ENCODE assay signal across 29 cellular contexts in genomic region chr9:113368348-113368747, GRCh38. TPM values are rescaled to one million over a fixed set of nuclear protein-coding genes. Genes with fewer than 3 reads are reported as not detected.
DNase-seq lines count a peak whose midpoint lies in the region; ATAC-seq, FAIRE-seq and TF ChIP-seq lines count a peak whose summit lies in the region.
"Had no signal": no experiment of that assay in that cellular context is flagged by ENCODE, and none has a peak within 500 bp of the region (broad histone marks: within the 10 kb centered on the region; RNA-seq: fewer than 3 reads in every experiment).

No MANE protein-coding gene starts in this region.

- TF ChIP-seq CTCF in HepG2 (CRISPR knock-in tag; IDR thresholded peaks at IDR 0.05): no peak
- TF ChIP-seq CTCF in right lobe of liver (IDR thresholded peaks at IDR 0.05): no peak
- no peak for TF ChIP-seq CTCF in parathyroid adenoma (IDR thresholded peaks at IDR 0.05)
- no peak for TF ChIP-seq CTCF in progenitor cell of endocrine pancreas (IDR thresholded peaks at IDR 0.05; ENCODE audit: unreplicated experiment)

- H3K4me2 ChIP-seq in HepG2 (ENCODE audit: low read depth, low read length) (peak overlapping the region; percentile 34; the same call in 1 of the 2 replicates), parathyroid adenoma (ENCODE audit: low read length) (no peak overlapping the region), GM23248 (ENCODE audit: unreplicated experiment) (no peak overlapping the region)
- H3K4me2 ChIP-seq: A549; BLaER1 treated with 17β-estradiol and CSF1 and Interleukin-3, amounts not matched to agents 10 nM and 100 nM had no signal

- in situ Hi-C loops in HepG2 (cut with HindIII; ENCODE audit: extremely low pct_ligation_motif_present, low pct_unique_long_range_greater_than_20kb): no loop called here
- in situ Hi-C loops in GM23248 (cut with MboI): no loop called here

- no peaks in the 10 kb centered on the region for H3K9me3 ChIP-seq in HepG2 (ENCODE audit: low read length)
- H3K9me3 ChIP-seq in right lobe of liver: no peaks in the 10 kb centered on the region
- H3K9me3 ChIP-seq in parathyroid adenoma (ENCODE audit: control insufficient read depth, low read length): no peaks in the 10 kb centered on the region
- no peaks in the 10 kb centered on the region for H3K9me3 ChIP-seq in GM23248 (ENCODE audit: low read depth)
- H3K9me3 ChIP-seq: A549; BLaER1 treated with 17β-estradiol and CSF1 and Interleukin-3, amounts not matched to agents 10 nM and 100 nM; Caco-2 had no signal

- H3K27me3 ChIP-seq in HepG2 (ENCODE audit: control insufficient read depth in 1 of 2, insufficient read depth in 2 of 2, low read length in 2 of 2) (no peaks in the 10 kb centered on the region), right lobe of liver (no peaks in the 10 kb centered on the region), parathyroid adenoma (ENCODE audit: control insufficient read depth, insufficient read depth, low read length) (no peaks in the 10 kb centered on the region), GM23248 (replicated peaks; ENCODE audit: insufficient read depth) (no peaks in the 10 kb centered on the region)
- H3K27me3 ChIP-seq: BLaER1 treated with 17β-estradiol and CSF1 and Interleukin-3, amounts not matched to agents 10 nM and 100 nM had no signal

- ATAC-seq in HepG2 (no peak; the same call in 2 of the 3 replicates), right lobe of liver (no peak)
- ATAC-seq in activated naive CD8-positive, alpha-beta T cell treated with anti-CD3 and anti-CD28 coated beads, Interleukin-2, amount 50 U/mL, for 24 hours: no peak
- ATAC-seq: A549; CD8-positive, alpha-beta T cell had no signal

- TF ChIP-seq EP300 in HepG2 (IDR thresholded peaks at IDR 0.05; ENCODE audit: low read depth in 2 of 2, low read length in 2 of 2) (no peak), HepG2 (CRISPR knock-in tag; IDR thresholded peaks at IDR 0.05; ENCODE audit: borderline replicate concordance) (no peak)

- no peaks in the 10 kb centered on the region for H3K9me3 Mint-ChIP-seq in progenitor cell of endocrine pancreas (ENCODE audit: low read depth)
- H3K9me3 Mint-ChIP-seq in activated naive CD8-positive, alpha-beta T cell treated with anti-CD3 and anti-CD28 coated beads, Interleukin-2, amount 50 U/mL, for 24 hours: no peaks in the 10 kb centered on the region
- H3K9me3 Mint-ChIP-seq: CD4-positive, alpha-beta T cell; CD8-positive, alpha-beta T cell had no signal

- H3K4me1 ChIP-seq in HepG2 (ENCODE audit: insufficient read depth, low read length): peaks cover 71% of the 10 kb centered on the region
- peaks cover 0 to 23% (median 6%) of the 10 kb centered on the region in 4 donors for H3K4me1 ChIP-seq in right lobe of liver
- H3K4me1 ChIP-seq in parathyroid adenoma: peaks cover 47% of the 10 kb centered on the region
- no peaks in the 10 kb centered on the region for H3K4me1 ChIP-seq in GM23248 (ENCODE audit: insufficient read depth)
- H3K4me1 ChIP-seq: A549, Caco-2 had no signal

- H3K36me3 Mint-ChIP-seq in progenitor cell of endocrine pancreas (ENCODE audit: insufficient read depth): peaks cover 10% of the 10 kb centered on the region
- H3K36me3 Mint-ChIP-seq in activated naive CD8-positive, alpha-beta T cell treated with anti-CD3 and anti-CD28 coated beads, Interleukin-2, amount 50 U/mL, for 24 hours (ENCODE audit: low read depth): no peaks in the 10 kb centered on the region

- no peaks in the 10 kb centered on the region for H3K27me3 Mint-ChIP-seq in progenitor cell of endocrine pancreas
- H3K27me3 Mint-ChIP-seq in activated naive CD8-positive, alpha-beta T cell treated with anti-CD3 and anti-CD28 coated beads, Interleukin-2, amount 50 U/mL, for 24 hours: no peaks in the 10 kb centered on the region
- H3K27me3 Mint-ChIP-seq: B cell; CD4-positive, alpha-beta T cell had no signal

- H3K79me2 ChIP-seq in HepG2 (ENCODE audit: insufficient read depth, low read length) (no peaks in the 10 kb centered on the region), parathyroid adenoma (no peaks in the 10 kb centered on the region), GM23248 (ENCODE audit: insufficient read depth) (no peaks in the 10 kb centered on the region)

- no peak overlapping the region for H3K27ac ChIP-seq in HepG2 (ENCODE audit: extremely low read length, insufficient read depth, low read length)
- no peak overlapping the region for H3K27ac ChIP-seq in right lobe of liver
- peak overlapping the region; percentile 92 for H3K27ac ChIP-seq in parathyroid adenoma
- no peak overlapping the region for H3K27ac ChIP-seq in GM23248
- H3K27ac ChIP-seq: 22Rv1; A549; BLaER1 treated with 17β-estradiol and CSF1 and Interleukin-3, amounts not matched to agents 10 nM and 100 nM; C4-2B had no signal

- CTCF ChIA-PET in HepG2 (lab: Yijun Ruan, JAX; ENCODE audit: low intra/inter-chr PET ratio, low total read pairs): no interaction called here

- H3K9me2 ChIP-seq in GM23248 (ENCODE audit: insufficient read depth): no peaks in the 10 kb centered on the region

- peak overlapping the region; percentile 38 for H3K27ac Mint-ChIP-seq in progenitor cell of endocrine pancreas
- no peak overlapping the region for H3K27ac Mint-ChIP-seq in activated naive CD8-positive, alpha-beta T cell treated with anti-CD3 and anti-CD28 coated beads, Interleukin-2, amount 50 U/mL, for 24 hours
- H3K27ac Mint-ChIP-seq: B cell; CD4-positive, alpha-beta T cell; CD8-positive, alpha-beta T cell had no signal

- no peaks in the 10 kb centered on the region for H4K20me1 ChIP-seq in HepG2 (ENCODE audit: insufficient read depth, low read length)
- H4K20me1 ChIP-seq in GM23248 (ENCODE audit: insufficient read depth): no peaks in the 10 kb centered on the region

- H3K9ac ChIP-seq in HepG2 (ENCODE audit: insufficient read depth, low read depth, low read length): no peak overlapping the region
- H3K9ac ChIP-seq in parathyroid adenoma: no peak overlapping the region
- H3K9ac ChIP-seq in GM23248: no peak overlapping the region
- H3K9ac ChIP-seq: BLaER1 treated with 17β-estradiol and CSF1 and Interleukin-3, amounts not matched to agents 10 nM and 100 nM had no signal

- POLR2A ChIA-PET in HepG2 (lab: Yijun Ruan, JAX): interaction anchor here (0.8 to 2.2 kb wide), 3 partner anchors 19 to 93 kb away, joined by 3 to 6 read pairs (median 4); partner anchors contain the start of genes C9orf43, CDC26 and POLE3

- peaks cover 5% of the 10 kb centered on the region for H3K4me1 Mint-ChIP-seq in progenitor cell of endocrine pancreas (ENCODE audit: low read depth)
- H3K4me1 Mint-ChIP-seq in activated naive CD8-positive, alpha-beta T cell treated with anti-CD3 and anti-CD28 coated beads, Interleukin-2, amount 50 U/mL, for 24 hours: no peaks in the 10 kb centered on the region
- H3K4me1 Mint-ChIP-seq: B cell had no signal

- H3K4me3 Mint-ChIP-seq in progenitor cell of endocrine pancreas (ENCODE audit: low read depth): no peak overlapping the region
- no peak overlapping the region for H3K4me3 Mint-ChIP-seq in activated naive CD8-positive, alpha-beta T cell treated with anti-CD3 and anti-CD28 coated beads, Interleukin-2, amount 50 U/mL, for 24 hours
- H3K4me3 Mint-ChIP-seq: B cell; CD4-positive, alpha-beta T cell; CD8-positive, alpha-beta T cell had no signal

- no TSS peak for BruUV-seq in HepG2 (replicated peaks; lab: Mats Ljungman, UMichigan)

- H3K36me3 ChIP-seq in HepG2 (replicated peaks in 1 of 2; ENCODE audit: control insufficient read depth in 1 of 2, insufficient read depth in 2 of 2, low read length in 2 of 2) (no peaks in the 10 kb centered on the region), right lobe of liver (peaks cover 0 to 6% (median 1%) of the 10 kb centered on the region in 4 donors), parathyroid adenoma (ENCODE audit: control insufficient read depth, insufficient read depth, low read length) (no peaks in the 10 kb centered on the region), GM23248 (ENCODE audit: low read depth) (no peaks in the 10 kb centered on the region)

- 26% methylated on average over 4 of the region's 4 CpGs for WGBS in HepG2 (ENCODE audit: low lambda C conversion rate)
- WGBS in right lobe of liver (ENCODE audit: insufficient coverage, low coverage, low lambda C conversion rate, missing lambda C conversion rate): 65% methylated on average over 4 of the region's 4 CpGs
- 80 to 81% methylated on average over 4 of the region's 4 CpGs for WGBS in GM23248 (ENCODE audit: low coverage in 1 of 2, low lambda C conversion rate in 2 of 2, missing lambda C conversion rate in 2 of 2), 2 experiments

- H3F3A ChIP-seq in GM23248 (ENCODE audit: insufficient read depth): no peaks in the 10 kb centered on the region

- intact Hi-C loops in HepG2 (cut with micrococcal nuclease; ENCODE audit: unreplicated experiment) (no loop called here), right lobe of liver (cut with DNase I) (no loop called here)

- no peak for FAIRE-seq in HepG2 (lab: Jason Lieb, UNC)
- FAIRE-seq: A549, GM12891, GM19239 had no signal

- no peak overlapping the region for H3K4me3 ChIP-seq in HepG2 (replicated peaks in 1 of 3; ENCODE audit: insufficient read depth in 1 of 3, low read depth in 2 of 3, low read length in 3 of 3)
- no peak overlapping the region for H3K4me3 ChIP-seq in right lobe of liver
- H3K4me3 ChIP-seq in parathyroid adenoma (ENCODE audit: low read depth, low read length): no peak overlapping the region
- H3K4me3 ChIP-seq in GM23248: no peak overlapping the region
- H3K4me3 ChIP-seq: A549; BLaER1 treated with 17β-estradiol and CSF1 and Interleukin-3, amounts not matched to agents 10 nM and 100 nM had no signal

- DNase-seq in HepG2 (ENCODE audit: low spot score) (no peak), right lobe of liver (no peak), progenitor cell of endocrine pancreas (ENCODE audit: low spot score, unreplicated experiment) (no peak), GM23248 (no peak), mucosa of gallbladder (ENCODE audit: low spot score) (no peak)
- no peak for DNase-seq in activated naive CD8-positive, alpha-beta T cell treated with anti-CD3 and anti-CD28 coated beads, Interleukin-2, amount 50 U/mL, for 24 hours
- DNase-seq: AML-193; Caco-2; Calu3; CD4-positive, alpha-beta T cell; CD8-positive, alpha-beta T cell; DMS 273 treated with DMSO at 0.1 percent for 48 hours; DMS153; DMS53; DMS79; DND-41; EL; GDM1 had no signal

- H2AFZ ChIP-seq in HepG2 (ENCODE audit: low read length) (no peak overlapping the region), parathyroid adenoma (no peak overlapping the region), GM23248 (no peak overlapping the region)

- TF ChIP-seq POLR2A in HepG2 (IDR thresholded peaks at IDR 0.05; ENCODE audit: insufficient read depth in 1 of 2, low read depth in 2 of 2, low read length in 2 of 2) (no peak), right lobe of liver (IDR thresholded peaks at IDR 0.05) (no peak)

- no peak for TF ChIP-seq RAD21 in HepG2 (CRISPR knock-in tag; IDR thresholded peaks at IDR 0.05)

RNA-seq across cellular contexts. Expression of gene HDHD3, which starts 8.4 kb away (rescaled TPM):
- 23.0 and 23.1 TPM in 2 replicates for total RNA-seq in HepG2 (2016; rRNA removed; fragmentation: Illumina TruSeq; extraction: Trizol)
- 9.0 and 12.1 TPM in 2 replicates for total RNA-seq in HepG2 (2016; cell fraction: cytosol; rRNA removed; fragmentation: Illumina TruSeq; extraction: Trizol; ENCODE audit: low read depth)
- total RNA-seq in HepG2 (2016; cell fraction: insoluble cytoplasmic fraction; rRNA removed; fragmentation: Illumina TruSeq; extraction: Trizol): 24.5 and 26.6 TPM in 2 replicates
- 14.8 and 21.9 TPM in 2 replicates for total RNA-seq in HepG2 (2016; cell fraction: membrane; rRNA removed; fragmentation: Illumina TruSeq; extraction: Trizol)
- 20.3 and 23.2 TPM in 2 replicates for total RNA-seq in HepG2 (2016; cell fraction: nucleus; rRNA removed; fragmentation: Illumina TruSeq; extraction: Trizol)
- polyA plus RNA-seq in HepG2 (2011; rRNA removed): 38.5 and 52.1 TPM in 2 replicates
- 42.5 and 45.1 TPM in 2 replicates for polyA plus RNA-seq in HepG2 (2011; cell fraction: cytosol; rRNA removed)
- polyA plus RNA-seq in HepG2 (2011; cell fraction: nucleus; rRNA removed): 48.3 and 66.3 TPM in 2 replicates
- polyA plus RNA-seq in HepG2 (2012): 22.4 and 28.2 TPM in 2 replicates
- polyA plus RNA-seq in HepG2 (2016; cell fraction: cytosol; fragmentation: Illumina TruSeq; extraction: Trizol; ENCODE audit: low read depth): 3.9 and 7.9 TPM in 2 replicates
- 21.1 and 26.6 TPM in 2 replicates for polyA plus RNA-seq in HepG2 (2016; cell fraction: insoluble cytoplasmic fraction; fragmentation: Illumina TruSeq; extraction: Trizol; ENCODE audit: low read depth)
- polyA plus RNA-seq in HepG2 (2016; cell fraction: membrane; fragmentation: Illumina TruSeq; extraction: Trizol; ENCODE audit: low read depth): 9.6 and 14.6 TPM in 2 replicates
- 59.1 and 62.1 TPM in 2 replicates for polyA plus RNA-seq in HepG2 (2016; cell fraction: nucleus; fragmentation: Illumina TruSeq; extraction: Trizol; ENCODE audit: insufficient read depth, low read depth)
- polyA minus RNA-seq in HepG2 (2011; rRNA and poly(A)+ RNA removed; ENCODE audit: low replicate concordance): 23.3 and 44.1 TPM in 2 replicates
- polyA minus RNA-seq in HepG2 (2011; cell fraction: cytosol; rRNA and poly(A)+ RNA removed): 15.5 and 15.6 TPM in 2 replicates
- polyA minus RNA-seq in HepG2 (2011; cell fraction: nucleus; rRNA and poly(A)+ RNA removed): 18.0 and 26.0 TPM in 2 replicates
- 10 to 100 TPM; 36.5 to 70.5 (median 67.1) TPM for total RNA-seq in right lobe of liver
- 77.4 and 83.9 TPM in 2 replicates for total RNA-seq in progenitor cell of endocrine pancreas
- total RNA-seq in GM23248 (2014; rRNA removed; shearing (Covaris generic)): 5.3 and 13.2 TPM in 2 replicates
- polyA plus RNA-seq in GM23248 (2016; fragmentation: Nextera tagmentation; extraction: Ambion mirVana): 7.7 and 8.3 TPM in 2 replicates
- total RNA-seq in mucosa of gallbladder: 102 TPM

RNA-seq across cellular contexts. Expression of gene BSPRY, which starts 19.0 kb away (rescaled TPM):
- total RNA-seq in HepG2 (2016; rRNA removed; fragmentation: Illumina TruSeq; extraction: Trizol) (0.09 and 0.13 TPM in 2 replicates), right lobe of liver (1 to 10 TPM in 2 of 6 experiments, under 1 TPM in 4; 0.24 to 1.4 (median 0.78) TPM), progenitor cell of endocrine pancreas (18.8 and 19.7 TPM in 2 replicates), mucosa of gallbladder (16.0 TPM)
- total RNA-seq in HepG2 (2016; cell fraction: cytosol; rRNA removed; fragmentation: Illumina TruSeq; extraction: Trizol; ENCODE audit: low read depth): 0.09 TPM in 1 of 2 replicates, not detected in the other
- total RNA-seq in HepG2 (2016; cell fraction: insoluble cytoplasmic fraction; rRNA removed; fragmentation: Illumina TruSeq; extraction: Trizol): 0.17 and 0.18 TPM in 2 replicates
- total RNA-seq in HepG2 (2016; cell fraction: membrane; rRNA removed; fragmentation: Illumina TruSeq; extraction: Trizol): 0.06 and 0.21 TPM in 2 replicates
- total RNA-seq in HepG2 (2016; cell fraction: nucleus; rRNA removed; fragmentation: Illumina TruSeq; extraction: Trizol): 0.19 and 0.22 TPM in 2 replicates
- polyA plus RNA-seq in HepG2 (2011; rRNA removed) (0.26 and 0.37 TPM in 2 replicates), GM23248 (2016; fragmentation: Nextera tagmentation; extraction: Ambion mirVana) (not detected in 2 replicates)
- 0.31 and 0.40 TPM in 2 replicates for polyA plus RNA-seq in HepG2 (2011; cell fraction: cytosol; rRNA removed)
- polyA plus RNA-seq in HepG2 (2011; cell fraction: nucleus; rRNA removed): 0.53 and 0.57 TPM in 2 replicates
- polyA plus RNA-seq in HepG2 (2012): 0.20 and 0.25 TPM in 2 replicates
- polyA plus RNA-seq in HepG2 (2016; cell fraction: cytosol; fragmentation: Illumina TruSeq; extraction: Trizol; ENCODE audit: low read depth): 0.07 and 0.14 TPM in 2 replicates
- polyA plus RNA-seq in HepG2 (2016; cell fraction: insoluble cytoplasmic fraction; fragmentation: Illumina TruSeq; extraction: Trizol; ENCODE audit: low read depth): 0.10 TPM in 1 of 2 replicates, not detected in the other
- 0.08 and 0.09 TPM in 2 replicates for polyA plus RNA-seq in HepG2 (2016; cell fraction: membrane; fragmentation: Illumina TruSeq; extraction: Trizol; ENCODE audit: low read depth)
- 0.47 TPM in 1 of 2 replicates, not detected in the other for polyA plus RNA-seq in HepG2 (2016; cell fraction: nucleus; fragmentation: Illumina TruSeq; extraction: Trizol; ENCODE audit: insufficient read depth, low read depth)
- polyA minus RNA-seq in HepG2 (2011; rRNA and poly(A)+ RNA removed; ENCODE audit: low replicate concordance): 0.12 TPM in 1 of 2 replicates, not detected in the other
- polyA minus RNA-seq in HepG2 (2011; cell fraction: cytosol; rRNA and poly(A)+ RNA removed): not detected in 2 replicates
- 0.25 TPM in 1 of 2 replicates, not detected in the other for polyA minus RNA-seq in HepG2 (2011; cell fraction: nucleus; rRNA and poly(A)+ RNA removed)
- not detected in 2 replicates for total RNA-seq in GM23248 (2014; rRNA removed; shearing (Covaris generic))
- total RNA-seq: A172; CD4-positive, alpha-beta T cell; CD8-positive, alpha-beta T cell; Daoy had no signal
- polyA plus RNA-seq: BJ had no signal

RNA-seq across cellular contexts. Expression of gene WDR31, which starts 28.3 kb away (rescaled TPM):
- total RNA-seq in HepG2 (2016; rRNA removed; fragmentation: Illumina TruSeq; extraction: Trizol): 0.33 and 0.56 TPM in 2 replicates
- total RNA-seq in HepG2 (2016; cell fraction: cytosol; rRNA removed; fragmentation: Illumina TruSeq; extraction: Trizol; ENCODE audit: low read depth): 0.18 and 0.30 TPM in 2 replicates
- total RNA-seq in HepG2 (2016; cell fraction: insoluble cytoplasmic fraction; rRNA removed; fragmentation: Illumina TruSeq; extraction: Trizol): 0.54 and 0.80 TPM in 2 replicates
- total RNA-seq in HepG2 (2016; cell fraction: membrane; rRNA removed; fragmentation: Illumina TruSeq; extraction: Trizol): 0.40 and 0.72 TPM in 2 replicates
- 0.34 and 0.44 TPM in 2 replicates for total RNA-seq in HepG2 (2016; cell fraction: nucleus; rRNA removed; fragmentation: Illumina TruSeq; extraction: Trizol)
- 1.6 and 1.7 TPM in 2 replicates for polyA plus RNA-seq in HepG2 (2011; rRNA removed)
- 0.60 and 0.77 TPM in 2 replicates for polyA plus RNA-seq in HepG2 (2011; cell fraction: cytosol; rRNA removed)
- polyA plus RNA-seq in HepG2 (2011; cell fraction: nucleus; rRNA removed): 0.61 and 0.93 TPM in 2 replicates
- 1.1 and 1.4 TPM in 2 replicates for polyA plus RNA-seq in HepG2 (2012)
- polyA plus RNA-seq in HepG2 (2016; cell fraction: cytosol; fragmentation: Illumina TruSeq; extraction: Trizol; ENCODE audit: low read depth): 0.19 and 0.37 TPM in 2 replicates
- polyA plus RNA-seq in HepG2 (2016; cell fraction: insoluble cytoplasmic fraction; fragmentation: Illumina TruSeq; extraction: Trizol; ENCODE audit: low read depth): 0.87 and 0.93 TPM in 2 replicates
- polyA plus RNA-seq in HepG2 (2016; cell fraction: membrane; fragmentation: Illumina TruSeq; extraction: Trizol; ENCODE audit: low read depth): 0.65 and 0.72 TPM in 2 replicates
- polyA plus RNA-seq in HepG2 (2016; cell fraction: nucleus; fragmentation: Illumina TruSeq; extraction: Trizol; ENCODE audit: insufficient read depth, low read depth): 0.37 and 1.1 TPM in 2 replicates
- 9.1 and 17.4 TPM in 2 replicates for polyA minus RNA-seq in HepG2 (2011; rRNA and poly(A)+ RNA removed; ENCODE audit: low replicate concordance)
- polyA minus RNA-seq in HepG2 (2011; cell fraction: cytosol; rRNA and poly(A)+ RNA removed): 1.7 and 2.4 TPM in 2 replicates
- polyA minus RNA-seq in HepG2 (2011; cell fraction: nucleus; rRNA and poly(A)+ RNA removed): 0.90 and 1.2 TPM in 2 replicates
- total RNA-seq in right lobe of liver: 1 to 10 TPM in 5 of 6 experiments, under 1 TPM in 1; 0.81 to 3.5 (median 1.7) TPM
- total RNA-seq in progenitor cell of endocrine pancreas: 5.1 and 5.7 TPM in 2 replicates
- total RNA-seq in GM23248 (2014; rRNA removed; shearing (Covaris generic)): 0.97 and 1.0 TPM in 2 replicates
- polyA plus RNA-seq in GM23248 (2016; fragmentation: Nextera tagmentation; extraction: Ambion mirVana): 3.1 and 3.7 TPM in 2 replicates
- total RNA-seq in mucosa of gallbladder: 8.1 TPM

RNA-seq across cellular contexts. Expression of gene ALAD, which starts 32.7 kb away (rescaled TPM):
- total RNA-seq in HepG2 (2016; rRNA removed; fragmentation: Illumina TruSeq; extraction: Trizol): 21.8 and 23.0 TPM in 2 replicates
- total RNA-seq in HepG2 (2016; cell fraction: cytosol; rRNA removed; fragmentation: Illumina TruSeq; extraction: Trizol; ENCODE audit: low read depth): 5.0 and 5.9 TPM in 2 replicates
- 21.5 and 22.8 TPM in 2 replicates for total RNA-seq in HepG2 (2016; cell fraction: insoluble cytoplasmic fraction; rRNA removed; fragmentation: Illumina TruSeq; extraction: Trizol)
- total RNA-seq in HepG2 (2016; cell fraction: membrane; rRNA removed; fragmentation: Illumina TruSeq; extraction: Trizol): 9.1 and 9.2 TPM in 2 replicates
- 16.1 and 20.0 TPM in 2 replicates for total RNA-seq in HepG2 (2016; cell fraction: nucleus; rRNA removed; fragmentation: Illumina TruSeq; extraction: Trizol)
- 30.1 and 40.5 TPM in 2 replicates for polyA plus RNA-seq in HepG2 (2011; rRNA removed)
- 15.7 and 16.1 TPM in 2 replicates for polyA plus RNA-seq in HepG2 (2011; cell fraction: cytosol; rRNA removed)
- polyA plus RNA-seq in HepG2 (2011; cell fraction: nucleus; rRNA removed): 75.9 and 98.7 TPM in 2 replicates
- polyA plus RNA-seq in HepG2 (2012): 48.3 and 58.9 TPM in 2 replicates
- polyA plus RNA-seq in HepG2 (2016; cell fraction: cytosol; fragmentation: Illumina TruSeq; extraction: Trizol; ENCODE audit: low read depth): 6.7 and 7.3 TPM in 2 replicates
- polyA plus RNA-seq in HepG2 (2016; cell fraction: insoluble cytoplasmic fraction; fragmentation: Illumina TruSeq; extraction: Trizol; ENCODE audit: low read depth): 21.4 and 28.7 TPM in 2 replicates
- polyA plus RNA-seq in HepG2 (2016; cell fraction: membrane; fragmentation: Illumina TruSeq; extraction: Trizol; ENCODE audit: low read depth): 8.7 and 9.0 TPM in 2 replicates
- 44.4 and 47.1 TPM in 2 replicates for polyA plus RNA-seq in HepG2 (2016; cell fraction: nucleus; fragmentation: Illumina TruSeq; extraction: Trizol; ENCODE audit: insufficient read depth, low read depth)
- 22.4 and 56.5 TPM in 2 replicates for polyA minus RNA-seq in HepG2 (2011; rRNA and poly(A)+ RNA removed; ENCODE audit: low replicate concordance)
- 9.6 and 11.1 TPM in 2 replicates for polyA minus RNA-seq in HepG2 (2011; cell fraction: cytosol; rRNA and poly(A)+ RNA removed)
- 31.4 and 34.3 TPM in 2 replicates for polyA minus RNA-seq in HepG2 (2011; cell fraction: nucleus; rRNA and poly(A)+ RNA removed)
- total RNA-seq in right lobe of liver: 100 to 1,000 TPM in 2 of 6 experiments, 10 to 100 TPM in 4; 35.3 to 140 (median 73.6) TPM
- 59.3 and 64.3 TPM in 2 replicates for total RNA-seq in progenitor cell of endocrine pancreas
- total RNA-seq in GM23248 (2014; rRNA removed; shearing (Covaris generic)): 9.7 and 13.7 TPM in 2 replicates
- polyA plus RNA-seq in GM23248 (2016; fragmentation: Nextera tagmentation; extraction: Ambion mirVana): 18.5 and 18.7 TPM in 2 replicates
- total RNA-seq in mucosa of gallbladder: 108 TPM

RNA-seq across cellular contexts. Expression of gene POLE3, which starts 42.1 kb away (rescaled TPM):
- total RNA-seq in HepG2 (2016; rRNA removed; fragmentation: Illumina TruSeq; extraction: Trizol) (77.2 and 93.1 TPM in 2 replicates), right lobe of liver (10 to 100 TPM; 13.8 to 24.5 (median 16.6) TPM), progenitor cell of endocrine pancreas (36.6 and 40.5 TPM in 2 replicates), mucosa of gallbladder (24.5 TPM)
- total RNA-seq in HepG2 (2016; cell fraction: cytosol; rRNA removed; fragmentation: Illumina TruSeq; extraction: Trizol; ENCODE audit: low read depth): 16.4 and 16.7 TPM in 2 replicates
- 79.2 and 96.3 TPM in 2 replicates for total RNA-seq in HepG2 (2016; cell fraction: insoluble cytoplasmic fraction; rRNA removed; fragmentation: Illumina TruSeq; extraction: Trizol)
- total RNA-seq in HepG2 (2016; cell fraction: membrane; rRNA removed; fragmentation: Illumina TruSeq; extraction: Trizol): 47.2 and 48.0 TPM in 2 replicates
- 34.4 and 38.5 TPM in 2 replicates for total RNA-seq in HepG2 (2016; cell fraction: nucleus; rRNA removed; fragmentation: Illumina TruSeq; extraction: Trizol)
- polyA plus RNA-seq in HepG2 (2011; rRNA removed) (25.9 and 36.0 TPM in 2 replicates), GM23248 (2016; fragmentation: Nextera tagmentation; extraction: Ambion mirVana) (49.4 and 55.8 TPM in 2 replicates)
- polyA plus RNA-seq in HepG2 (2011; cell fraction: cytosol; rRNA removed): 23.9 and 28.7 TPM in 2 replicates
- polyA plus RNA-seq in HepG2 (2011; cell fraction: nucleus; rRNA removed): 30.3 and 34.7 TPM in 2 replicates
- 17.9 and 29.2 TPM in 2 replicates for polyA plus RNA-seq in HepG2 (2012)
- polyA plus RNA-seq in HepG2 (2016; cell fraction: cytosol; fragmentation: Illumina TruSeq; extraction: Trizol; ENCODE audit: low read depth): 15.0 and 17.3 TPM in 2 replicates
- polyA plus RNA-seq in HepG2 (2016; cell fraction: insoluble cytoplasmic fraction; fragmentation: Illumina TruSeq; extraction: Trizol; ENCODE audit: low read depth): 103 and 111 TPM in 2 replicates
- 40.3 and 43.4 TPM in 2 replicates for polyA plus RNA-seq in HepG2 (2016; cell fraction: membrane; fragmentation: Illumina TruSeq; extraction: Trizol; ENCODE audit: low read depth)
- polyA plus RNA-seq in HepG2 (2016; cell fraction: nucleus; fragmentation: Illumina TruSeq; extraction: Trizol; ENCODE audit: insufficient read depth, low read depth): 75.6 and 79.1 TPM in 2 replicates
- polyA minus RNA-seq in HepG2 (2011; rRNA and poly(A)+ RNA removed; ENCODE audit: low replicate concordance): 17.7 and 85.1 TPM in 2 replicates
- 7.1 and 10.4 TPM in 2 replicates for polyA minus RNA-seq in HepG2 (2011; cell fraction: cytosol; rRNA and poly(A)+ RNA removed)
- polyA minus RNA-seq in HepG2 (2011; cell fraction: nucleus; rRNA and poly(A)+ RNA removed): 12.1 and 14.3 TPM in 2 replicates
- total RNA-seq in GM23248 (2014; rRNA removed; shearing (Covaris generic)): 52.1 and 55.4 TPM in 2 replicates
